1 cellular context compared by ENCODE assay signal in genomic region chr19:57578487-57579205, GRCh38.
TF ChIP-seq lines count a peak whose summit lies in the region.

Gene ZNF416, minus strand, starts transcription at chr19:57578911. Its CDS starts 207 bp downstream, at chr19:57578704.

TF ChIP-seq in HepG2, 621 proteins besides CTCF, POLR2A, EP300 and RAD21 (continued from another document and continues in another):
- TF ChIP-seq MLXIP (CRISPR knock-in tag; IDR thresholded peaks at IDR 0.05; ENCODE audit: borderline replicate concordance) (no peak), ZNF687 (CRISPR knock-in tag; IDR thresholded peaks at IDR 0.05) (peak; percentile 81), E2F1 (CRISPR knock-in tag; IDR thresholded peaks at IDR 0.05) (peak; percentile 86), BORCS8-MEF2B (CRISPR knock-in tag; IDR thresholded peaks at IDR 0.05) (no peak), KLF6 (CRISPR knock-in tag; IDR thresholded peaks at IDR 0.05) (0 out of 2 replicates have a peak, but pooled peaks have one; percentile 20), BCLAF1 (IDR thresholded peaks at IDR 0.05) (no peak), TCF12 (IDR thresholded peaks at IDR 0.05) (no peak), TCF12 (CRISPR knock-in tag; IDR thresholded peaks at IDR 0.05) (no peak), FOXC1 (CRISPR knock-in tag; IDR thresholded peaks at IDR 0.05; ENCODE audit: borderline replicate concordance) (no peak), ZSCAN29 (CRISPR knock-in tag; conservative IDR thresholded peaks at IDR 0.05) (0 out of 2 replicates have a peak, but pooled peaks have one; percentile 67), IKZF5 (CRISPR knock-in tag; IDR thresholded peaks at IDR 0.05) (no peak), ZFP37 (CRISPR knock-in tag; IDR thresholded peaks at IDR 0.05; ENCODE audit: borderline replicate concordance) (no peak), JDP2 (CRISPR knock-in tag; IDR thresholded peaks at IDR 0.05; ENCODE audit: borderline replicate concordance) (no peak), ZNF781 (CRISPR knock-in tag; IDR thresholded peaks at IDR 0.05; ENCODE audit: borderline replicate concordance, not compliant biosample characterization) (no peak), SIN3B (IDR thresholded peaks at IDR 0.05; ENCODE audit: low read length) (no peak), FOXK1 (CRISPR knock-in tag; IDR thresholded peaks at IDR 0.05; ENCODE audit: borderline replicate concordance, low read depth) (peak; percentile 75; the same call in 1 of the 2 replicates), ZFP90 (CRISPR knock-in tag; IDR thresholded peaks at IDR 0.05; ENCODE audit: borderline replicate concordance) (peak; percentile 69; the same call in 1 of the 2 replicates), MIER3 (CRISPR knock-in tag; IDR thresholded peaks at IDR 0.05; ENCODE audit: borderline replicate concordance) (no peak), SP1 (IDR thresholded peaks at IDR 0.05) (no peak), SP1 (CRISPR knock-in tag; IDR thresholded peaks at IDR 0.05) (peak; percentile 31; the same call in 1 of the 2 replicates), KDM1A (CRISPR knock-in tag; IDR thresholded peaks at IDR 0.05) (no peak), DPF2 (CRISPR knock-in tag; IDR thresholded peaks at IDR 0.05; ENCODE audit: borderline replicate concordance, low read depth) (no peak), DNMT1 (CRISPR knock-in tag; IDR thresholded peaks at IDR 0.05) (no peak), CCDC6 (CRISPR knock-in tag; IDR thresholded peaks at IDR 0.05) (no peak), ZNF816 (CRISPR knock-in tag; IDR thresholded peaks at IDR 0.05; ENCODE audit: borderline replicate concordance) (no peak), ZBTB21 (CRISPR knock-in tag; IDR thresholded peaks at IDR 0.05) (no peak), YY1 (IDR thresholded peaks at IDR 0.05; ENCODE audit: insufficient read depth, insufficient replicate concordance, low read depth, low read length) (peak; percentile 58), NFKB2 (CRISPR knock-in tag; IDR thresholded peaks at IDR 0.05; ENCODE audit: borderline replicate concordance) (peak; percentile 61; the same call in 1 of the 2 replicates), ZNF160 (CRISPR knock-in tag; IDR thresholded peaks at IDR 0.05) (no peak), SMYD3 (CRISPR knock-in tag; IDR thresholded peaks at IDR 0.05) (0 out of 2 replicates have a peak, but pooled peaks have one; percentile 58), PHF8 (CRISPR knock-in tag; IDR thresholded peaks at IDR 0.05) (peak; percentile 67), GTF2F1 (IDR thresholded peaks at IDR 0.05; ENCODE audit: low read length) (no peak), RFXAP (CRISPR knock-in tag; IDR thresholded peaks at IDR 0.05; ENCODE audit: borderline replicate concordance) (peak; percentile 64; the same call in 1 of the 2 replicates), FOSL2 (CRISPR knock-in tag; IDR thresholded peaks at IDR 0.05) (peak; percentile 23; the same call in 1 of the 2 replicates), TFDP1 (CRISPR knock-in tag; IDR thresholded peaks at IDR 0.05; ENCODE audit: borderline replicate concordance) (peak; percentile 71; the same call in 1 of the 2 replicates), ZBTB49 (CRISPR knock-in tag; IDR thresholded peaks at IDR 0.05; ENCODE audit: borderline replicate concordance) (no peak), MTA3 (CRISPR knock-in tag; IDR thresholded peaks at IDR 0.05) (no peak), ZNF3 (CRISPR knock-in tag; IDR thresholded peaks at IDR 0.05) (no peak), PHF21A (CRISPR knock-in tag; IDR thresholded peaks at IDR 0.05) (peak; percentile 24; the same call in 1 of the 2 replicates), CREM (IDR thresholded peaks at IDR 0.05) (peak; percentile 94), CREM (CRISPR knock-in tag; IDR thresholded peaks at IDR 0.05) (no peak), RBM39 (IDR thresholded peaks at IDR 0.05; ENCODE audit: low read depth, low read length, poor library complexity, severe bottlenecking) (peak; percentile 35), SRSF9 (IDR thresholded peaks at IDR 0.05; ENCODE audit: borderline replicate concordance, insufficient read depth, low read depth, low read length, poor library complexity, severe bottlenecking) (no peak), ZNF740 (CRISPR knock-in tag; IDR thresholded peaks at IDR 0.05) (no peak), ZUFSP (CRISPR knock-in tag; IDR thresholded peaks at IDR 0.05; ENCODE audit: borderline replicate concordance) (no peak), ZNF619 (CRISPR knock-in tag; IDR thresholded peaks at IDR 0.05) (0 out of 2 replicates have a peak, but pooled peaks have one; percentile 30)
